12 cellular contexts compared by ENCODE assay signal in genomic region chr6:149130093-149130872, GRCh38.
DNase-seq lines count a peak whose midpoint lies in the region; ATAC-seq, FAIRE-seq and TF ChIP-seq lines count a peak whose summit lies in the region.
"Had no signal": no experiment of that assay in that cellular context is flagged by ENCODE, and none has a peak within 500 bp of the region (broad histone marks: within the 10 kb centered on the region; RNA-seq: fewer than 3 reads in every experiment).

No MANE protein-coding gene starts in this region.

- 43% methylated on average over 8 of the region's 8 CpGs for WGBS in liver
- 11% methylated on average over 8 of the region's 8 CpGs for WGBS in HepG2 (ENCODE audit: low lambda C conversion rate)
- WGBS in K562 (ENCODE audit: insufficient coverage, low coverage, missing lambda C conversion rate) = 58% methylated on average over 8 of the region's 8 CpGs
- 87 to 92% methylated on average over 5 to 7 of the region's 8 CpGs for WGBS in mesodermal cell (ENCODE audit: insufficient coverage in 2 of 2), 2 experiments
- 42% methylated on average over 8 of the region's 8 CpGs for WGBS in urinary bladder
- no CpG with 5 or more reads among the region's 8 CpGs for WGBS in H9 (ENCODE audit: extremely low coverage, insufficient read length, low lambda C conversion rate)

- POLR2A ChIA-PET in HepG2 (lab: Yijun Ruan, JAX) = no interaction called here
- POLR2A ChIA-PET in K562 (lab: Yijun Ruan, JAX) = interaction anchor here (0.6 to 1.9 kb wide), 4 partner anchors 15 to 597 kb away, joined by 3 to 4 read pairs (median 3); no protein-coding TSS in a partner anchor

- H3K4me2 ChIP-seq in HepG2 (ENCODE audit: low read depth, low read length) (no peak overlapping the region), K562 (ENCODE audit: insufficient read depth, low read length) (no peak overlapping the region; the same call in 1 of the 2 replicates), H9 (ENCODE audit: insufficient read depth, insufficient read length, low read length) (no peak overlapping the region)

- H3K9me3 ChIP-seq in liver (ENCODE audit: control insufficient read depth in 4 of 4, low read length in 3 of 4) (no peaks in the 10 kb centered on the region), HepG2 (ENCODE audit: low read length) (no peaks in the 10 kb centered on the region), K562 (replicated peaks; ENCODE audit: control insufficient read depth, insufficient read depth, low read depth, low read length) (no peaks in the 10 kb centered on the region; the same call in 1 of the 2 replicates), mesodermal cell (ENCODE audit: control insufficient read depth, low read length) (no peaks in the 10 kb centered on the region), H9 (ENCODE audit: control insufficient read depth, low read depth, low read length) (no peaks in the 10 kb centered on the region)

- H3K27me3 ChIP-seq in liver (ENCODE audit: control insufficient read depth in 4 of 4, insufficient read depth in 4 of 4, low read length in 3 of 4) (no peaks in the 10 kb centered on the region), HepG2 (ENCODE audit: control insufficient read depth in 1 of 2, insufficient read depth in 2 of 2, low read length in 2 of 2) (peaks cover 2 to 29% of the 10 kb centered on the region in 2 experiments; a peak in 3 of 5 replicates), K562 (ENCODE audit: control insufficient read depth in 2 of 2, insufficient read depth in 2 of 2, low read length in 2 of 2) (no peaks in the 10 kb centered on the region), H9 (ENCODE audit: insufficient read depth, low read length) (no peaks in the 10 kb centered on the region)

- H2BK20ac ChIP-seq in H9 (ENCODE audit: low read depth, low read length, poor library complexity, severe bottlenecking) = no peak overlapping the region

- H4K8ac ChIP-seq in H9 (replicated peaks; ENCODE audit: insufficient read length, low read depth, low read length) = no peak overlapping the region

- H3K4me3 Mint-ChIP-seq in H9 = no peak overlapping the region
- H3K4me3 Mint-ChIP-seq: stimulated activated effector memory CD8-positive, alpha-beta T cell treated with anti-CD3 and anti-CD28 coated beads, Interleukin-12 subunit alpha, Interleukin-12 subunit beta, amount 100 ng/mL, for 72 hours had no signal

- H3K27me3 Mint-ChIP-seq in H9 (ENCODE audit: low read depth) = no peaks in the 10 kb centered on the region; the same call in 1 of the 2 replicates

- CTCF ChIA-PET in HepG2 (lab: Yijun Ruan, JAX; ENCODE audit: low intra/inter-chr PET ratio, low total read pairs) = no interaction called here
- CTCF ChIA-PET in K562 (lab: Yijun Ruan, JAX; ENCODE audit: low intra/inter-chr PET ratio) = no interaction called here

- no peak for TF ChIP-seq POLR2A in HepG2 (IDR thresholded peaks at IDR 0.05; ENCODE audit: insufficient read depth in 1 of 2, low read depth in 2 of 2, low read length in 2 of 2)
- no peak for TF ChIP-seq POLR2A in K562 (conservative IDR thresholded peaks at IDR 0.05)

- no peak overlapping the region for H2BK12ac ChIP-seq in H9 (ENCODE audit: insufficient read length, low read depth, low read length)

- H3K23me2 ChIP-seq in H9 (ENCODE audit: insufficient read length, low read depth, low read length, poor library complexity, severe bottlenecking) = no peaks in the 10 kb centered on the region

- H3K14ac ChIP-seq in H9 (ENCODE audit: insufficient read depth, low read length) = no peak overlapping the region

- no peak overlapping the region for H3K27ac Mint-ChIP-seq in H9
- H3K27ac Mint-ChIP-seq: activated naive CD4-positive, alpha-beta T cell treated with anti-CD3 and anti-CD28 coated beads, Interleukin-2, amount 50 U/mL, for 72 hours had no signal

- H3K79me1 ChIP-seq in H9 (ENCODE audit: insufficient read depth, low read depth, low read length, poor library complexity, severe bottlenecking) = no peaks in the 10 kb centered on the region

- H3K4ac ChIP-seq in H9 (ENCODE audit: low read depth, low read length) = no peak overlapping the region

- H3K4me3 ChIP-seq in liver (ENCODE audit: low read depth in 1 of 3, low read length in 3 of 3) (no peak overlapping the region), HepG2 (replicated peaks in 1 of 3; ENCODE audit: insufficient read depth in 1 of 3, low read depth in 2 of 3, low read length in 3 of 3) (no peak overlapping the region), K562 (no peak overlapping the region), mesodermal cell (ENCODE audit: extremely low read depth, insufficient read depth, low read length, poor library complexity, severe bottlenecking) (no peak overlapping the region), urinary bladder (ENCODE audit: low read depth, low read length) (no peak overlapping the region)

- H3K4me1 Mint-ChIP-seq in H9 = no peaks in the 10 kb centered on the region

- intact Hi-C loops in HepG2 (cut with micrococcal nuclease; ENCODE audit: unreplicated experiment) = no loop called here
- intact Hi-C loops in K562 (cut with micrococcal nuclease) = no loop called here

- peaks cover 0 to 8% (median 6%) of the 10 kb centered on the region in 4 donors for H3K4me1 ChIP-seq in liver (ENCODE audit: control insufficient read depth in 4 of 4, insufficient read depth in 4 of 4, low read length in 3 of 4)
- no peaks in the 10 kb centered on the region for H3K4me1 ChIP-seq in HepG2 (ENCODE audit: insufficient read depth, low read length)
- H3K4me1 ChIP-seq in K562 (replicated peaks in 1 of 2; ENCODE audit: control insufficient read depth in 2 of 2, insufficient read depth in 2 of 2, low read length in 2 of 2) = peaks cover 21 to 60% of the 10 kb centered on the region in 2 experiments
- H3K4me1 ChIP-seq in mesodermal cell (ENCODE audit: control insufficient read depth, insufficient read depth, low read length, poor library complexity, severe bottlenecking) = peaks cover 11% of the 10 kb centered on the region
- peaks cover 4% of the 10 kb centered on the region for H3K4me1 ChIP-seq in urinary bladder (ENCODE audit: insufficient read depth)
- no peaks in the 10 kb centered on the region for H3K4me1 ChIP-seq in H9 (ENCODE audit: insufficient read depth, low read length)

- H3K9me1 ChIP-seq in K562 (ENCODE audit: control insufficient read depth, insufficient read depth, low read length) = no peaks in the 10 kb centered on the region

- no peak overlapping the region for H3K23ac ChIP-seq in H9 (ENCODE audit: insufficient read length, low read depth, low read length)

- no peak overlapping the region for H2AK5ac ChIP-seq in H9 (ENCODE audit: insufficient read length, low read length)

- no peak overlapping the region for H3K18ac ChIP-seq in H9 (ENCODE audit: insufficient read length, low read depth, low read length)

- H4K20me1 ChIP-seq in HepG2 (ENCODE audit: insufficient read depth, low read length) (no peaks in the 10 kb centered on the region), K562 (replicated peaks; ENCODE audit: control insufficient read depth, insufficient read depth, low read length) (no peaks in the 10 kb centered on the region), H9 (ENCODE audit: control insufficient read depth, insufficient read depth, insufficient read length) (no peaks in the 10 kb centered on the region)

- H3T11ph ChIP-seq in H9 (ENCODE audit: low read length) = no peak overlapping the region

- no peaks in the 10 kb centered on the region; a peak in 1 of 7 replicates for H3K36me3 Mint-ChIP-seq in H9 (ENCODE audit: insufficient read depth in 1 of 3, low read depth in 3 of 3)
- H3K36me3 Mint-ChIP-seq: stimulated activated effector memory CD8-positive, alpha-beta T cell treated with anti-CD3 and anti-CD28 coated beads, Interleukin-12 subunit alpha, Interleukin-12 subunit beta, amount 100 ng/mL, for 72 hours had no signal

- TF ChIP-seq EP300 in HepG2 (IDR thresholded peaks at IDR 0.05; ENCODE audit: low read depth in 2 of 2, low read length in 2 of 2) (no peak), HepG2 (CRISPR knock-in tag; IDR thresholded peaks at IDR 0.05; ENCODE audit: borderline replicate concordance) (no peak), K562 (IDR thresholded peaks at IDR 0.05; ENCODE audit: low read length) (no peak)

- TF ChIP-seq CTCF in liver (IDR thresholded peaks at IDR 0.05; ENCODE audit: low read depth, low read length, missing input control) (no peak), HepG2 (CRISPR knock-in tag; IDR thresholded peaks at IDR 0.05) (no peak), K562 (IDR thresholded peaks at IDR 0.05 in 2 of 3, conservative IDR thresholded peaks at IDR 0.05 in 1 of 3; ENCODE audit: insufficient read depth in 2 of 3, low read depth in 1 of 3, low read length in 3 of 3) (no peak), H9 (conservative IDR thresholded peaks at IDR 0.05) (no peak)

- H3K27ac ChIP-seq in liver (ENCODE audit: low read depth in 1 of 2, low read length in 2 of 2) (no peak overlapping the region), HepG2 (ENCODE audit: extremely low read length, insufficient read depth, low read length) (no peak overlapping the region), K562 (ENCODE audit: extremely low read depth, low read depth, low read length) (peak overlapping the region; percentile 3; the same call in 1 of the 3 replicates), mesodermal cell (ENCODE audit: low read depth, low read length, severe bottlenecking) (peak overlapping the region; percentile 52), urinary bladder (ENCODE audit: low read depth) (peak overlapping the region; percentile 61), H9 (ENCODE audit: insufficient read length, low read depth, low read length) (no peak overlapping the region)

- H2AFZ ChIP-seq in HepG2 (ENCODE audit: low read length) (no peak overlapping the region), K562 (ENCODE audit: low read depth, low read length) (peak overlapping the region; percentile 23), H9 (ENCODE audit: low read length) (no peak overlapping the region)

- no peak overlapping the region for H2BK15ac ChIP-seq in H9 (ENCODE audit: low read depth, low read length)

- no peak overlapping the region for H4K5ac ChIP-seq in H9 (ENCODE audit: insufficient read length, low read depth, low read length)

- H3K9ac ChIP-seq in liver (ENCODE audit: low read depth in 1 of 2, low read length in 2 of 2) = no peak overlapping the region
- H3K9ac ChIP-seq in HepG2 (ENCODE audit: insufficient read depth, low read depth, low read length) = no peak overlapping the region
- peak overlapping the region in 1 of 2 experiments; percentile 5; a peak in 1 of 4 replicates for H3K9ac ChIP-seq in K562 (ENCODE audit: insufficient read depth in 1 of 2, low read depth in 2 of 2, low read length in 2 of 2)
- no peak overlapping the region for H3K9ac ChIP-seq in H9 (ENCODE audit: extremely low read depth, insufficient read length, low read length)

- ATAC-seq in HepG2 (no peak), K562 (no peak)
- ATAC-seq: activated naive CD4-positive, alpha-beta T cell treated with anti-CD3 and anti-CD28 coated beads, Interleukin-2, amount 50 U/mL, for 72 hours; stimulated activated effector memory CD8-positive, alpha-beta T cell treated with anti-CD3 and anti-CD28 coated beads, Interleukin-12 subunit alpha, Interleukin-12 subunit beta, amount 100 ng/mL, for 72 hours had no signal

- no TSS peak for BruUV-seq in HepG2 (replicated peaks; lab: Mats Ljungman, UMichigan)
- BruUV-seq in K562 (replicated peaks; lab: Mats Ljungman, UMichigan) = no TSS peak

- in situ Hi-C loops in HepG2 (cut with HindIII; ENCODE audit: extremely low pct_ligation_motif_present, low pct_unique_long_range_greater_than_20kb) = no loop called here
- in situ Hi-C loops in K562 (cut with MboI) = no loop called here

- no peaks in the 10 kb centered on the region for H3K79me2 ChIP-seq in HepG2 (ENCODE audit: insufficient read depth, low read length)
- H3K79me2 ChIP-seq in K562 (ENCODE audit: control insufficient read depth, insufficient read depth, low read length) = no peaks in the 10 kb centered on the region
- H3K79me2 ChIP-seq in H9 (ENCODE audit: insufficient read depth, low read length) = no peaks in the 10 kb centered on the region

- H2BK5ac ChIP-seq in H9 (ENCODE audit: insufficient read length, low read length) = no peak overlapping the region

- no peak overlapping the region for H2BK120ac ChIP-seq in H9 (ENCODE audit: low read depth, low read length, poor library complexity, severe bottlenecking)

- no peak overlapping the region for H3K56ac ChIP-seq in H9 (ENCODE audit: insufficient read length, low read depth, low read length)

- TF ChIP-seq RAD21 in liver (IDR thresholded peaks at IDR 0.05) (no peak), HepG2 (CRISPR knock-in tag; IDR thresholded peaks at IDR 0.05) (no peak), K562 (CRISPR knock-in tag; conservative IDR thresholded peaks at IDR 0.05 in 1 of 2, IDR thresholded peaks at IDR 0.05 in 1 of 2) (no peak)

- no peak for DNase-seq in HepG2 (ENCODE audit: low spot score)
- DNase-seq in K562 (ENCODE audit: extremely low read depth in 1 of 4, low spot score in 3 of 4) = no peak
- no peak for DNase-seq in pons (ENCODE audit: low spot score)
- no peak for DNase-seq in retina
- no peak for DNase-seq in H9
- DNase-seq: NCI-H146 had no signal

- H4K91ac ChIP-seq in H9 (ENCODE audit: insufficient read length, low read depth, low read length) = no peak overlapping the region

- FAIRE-seq in HepG2 (lab: Jason Lieb, UNC) = no peak
- FAIRE-seq in K562 (lab: Jason Lieb, UNC) = peak; percentile 6
- FAIRE-seq: G401.6 had no signal

- H3K36me3 ChIP-seq in liver (ENCODE audit: control insufficient read depth in 4 of 4, insufficient read depth in 3 of 4, low read depth in 1 of 4, low read length in 3 of 4) = no peaks in the 10 kb centered on the region
- H3K36me3 ChIP-seq in HepG2 (replicated peaks in 1 of 2; ENCODE audit: control insufficient read depth in 1 of 2, insufficient read depth in 2 of 2, low read length in 2 of 2) = no peaks in the 10 kb centered on the region
- H3K36me3 ChIP-seq in K562 (ENCODE audit: control insufficient read depth, insufficient read depth, low read length) = no peaks in the 10 kb centered on the region
- no peaks in the 10 kb centered on the region for H3K36me3 ChIP-seq in mesodermal cell (ENCODE audit: control insufficient read depth, insufficient read depth, low read length)
- no peaks in the 10 kb centered on the region for H3K36me3 ChIP-seq in urinary bladder (ENCODE audit: insufficient read depth)

- peaks cover 0 to 10% of the 10 kb centered on the region in 2 experiments; a peak in 3 of 5 replicates for H3K9me3 Mint-ChIP-seq in H9

Comparison
In these comparisons a context has a peak if more than half of its experiments do, and no peak if none do; other contexts are left out.
1. H3K27ac ChIP-seq: peak in K562 (single experiment), mesodermal cell (single experiment) and urinary bladder (single experiment); none in liver (0 of 2), HepG2 (single experiment) and H9 (single experiment).